Comparison of ENCODE assay signal across 1 cellular context in the genomic region with DNA sequence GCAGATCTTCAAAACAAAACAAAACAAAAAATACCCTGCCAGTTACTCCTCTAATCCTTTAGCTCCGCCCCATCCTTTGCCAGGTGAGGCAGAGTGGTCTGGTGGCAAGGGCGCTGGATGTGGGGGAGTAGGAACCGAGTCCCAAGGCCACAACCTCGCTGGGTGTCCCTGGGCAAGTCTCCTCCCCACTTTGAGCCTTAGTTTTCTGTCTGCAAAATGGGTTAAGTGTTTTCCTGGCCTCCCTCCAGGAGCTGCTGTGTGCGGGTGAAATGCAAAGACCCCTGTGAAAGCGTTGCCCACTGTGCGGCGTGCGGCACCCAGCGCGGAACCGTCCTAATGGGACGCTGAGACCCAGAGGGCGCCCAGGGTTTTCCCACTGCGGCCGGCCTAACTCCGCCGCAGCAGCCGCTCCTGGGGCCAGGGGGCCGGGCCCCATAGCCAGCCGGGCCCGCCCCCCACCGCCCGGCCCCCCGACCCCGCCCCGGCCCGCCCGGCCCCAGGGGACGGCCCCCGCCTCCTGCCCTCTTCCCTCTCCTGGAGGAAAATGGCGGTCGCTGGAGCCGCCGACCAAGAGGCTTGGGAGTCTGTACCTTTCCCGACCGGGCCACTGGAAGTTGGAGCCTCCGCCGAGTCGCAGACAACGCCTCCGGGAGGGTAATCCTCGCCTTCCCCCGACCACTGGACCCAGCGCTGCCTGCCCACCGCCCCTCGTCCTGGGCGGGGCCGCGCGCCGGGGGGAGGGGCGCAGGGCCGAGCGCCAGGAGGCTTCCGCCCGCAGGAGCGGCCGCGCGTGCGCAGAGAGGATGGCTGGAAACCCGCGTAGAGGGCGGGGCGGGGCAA.
TF ChIP-seq lines count a peak whose summit lies in the region.

A gene with protein sequence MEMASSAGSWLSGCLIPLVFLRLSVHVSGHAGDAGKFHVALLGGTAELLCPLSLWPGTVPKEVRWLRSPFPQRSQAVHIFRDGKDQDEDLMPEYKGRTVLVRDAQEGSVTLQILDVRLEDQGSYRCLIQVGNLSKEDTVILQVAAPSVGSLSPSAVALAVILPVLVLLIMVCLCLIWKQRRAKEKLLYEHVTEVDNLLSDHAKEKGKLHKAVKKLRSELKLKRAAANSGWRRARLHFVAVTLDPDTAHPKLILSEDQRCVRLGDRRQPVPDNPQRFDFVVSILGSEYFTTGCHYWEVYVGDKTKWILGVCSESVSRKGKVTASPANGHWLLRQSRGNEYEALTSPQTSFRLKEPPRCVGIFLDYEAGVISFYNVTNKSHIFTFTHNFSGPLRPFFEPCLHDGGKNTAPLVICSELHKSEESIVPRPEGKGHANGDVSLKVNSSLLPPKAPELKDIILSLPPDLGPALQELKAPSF (plus strand): TSS at position 523 of the 840 bp plus-strand sequence. CDS start 13,327 bp downstream, outside the sequence.
A gene with protein sequence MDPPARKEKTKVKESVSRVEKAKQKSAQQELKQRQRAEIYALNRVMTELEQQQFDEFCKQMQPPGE (minus strand): TSS at position 798 of the 840 bp plus-strand sequence. CDS start 853 bp downstream, outside the sequence.

TF ChIP-seq in HepG2, 621 proteins besides CTCF, POLR2A, EP300 and RAD21 (continued from another document and continues in another):
- TF ChIP-seq, protein P1, sequence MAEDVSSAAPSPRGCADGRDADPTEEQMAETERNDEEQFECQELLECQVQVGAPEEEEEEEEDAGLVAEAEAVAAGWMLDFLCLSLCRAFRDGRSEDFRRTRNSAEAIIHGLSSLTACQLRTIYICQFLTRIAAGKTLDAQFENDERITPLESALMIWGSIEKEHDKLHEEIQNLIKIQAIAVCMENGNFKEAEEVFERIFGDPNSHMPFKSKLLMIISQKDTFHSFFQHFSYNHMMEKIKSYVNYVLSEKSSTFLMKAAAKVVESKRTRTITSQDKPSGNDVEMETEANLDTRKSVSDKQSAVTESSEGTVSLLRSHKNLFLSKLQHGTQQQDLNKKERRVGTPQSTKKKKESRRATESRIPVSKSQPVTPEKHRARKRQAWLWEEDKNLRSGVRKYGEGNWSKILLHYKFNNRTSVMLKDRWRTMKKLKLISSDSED (CRISPR knock-in tag; IDR thresholded peaks at IDR 0.05): no peak
- TF ChIP-seq MLLT10 (CRISPR knock-in tag; IDR thresholded peaks at IDR 0.05) (no peak), ETV5 (CRISPR knock-in tag; IDR thresholded peaks at IDR 0.05; ENCODE audit: borderline replicate concordance) (peak; percentile 35; the same call in 1 of the 2 replicates), ZNF253 (CRISPR knock-in tag; IDR thresholded peaks at IDR 0.05; ENCODE audit: borderline replicate concordance) (no peak), ZNF589 (CRISPR knock-in tag; conservative IDR thresholded peaks at IDR 0.05) (0 out of 2 replicates have a peak, but pooled peaks have one; percentile 28), KLF12 (CRISPR knock-in tag; IDR thresholded peaks at IDR 0.05; ENCODE audit: borderline replicate concordance) (peak; percentile 78; the same call in 1 of the 2 replicates), MZF1 (CRISPR knock-in tag; IDR thresholded peaks at IDR 0.05; ENCODE audit: borderline replicate concordance) (no peak), TARDBP (CRISPR knock-in tag; IDR thresholded peaks at IDR 0.05) (peak; percentile 23; the same call in 1 of the 2 replicates), ZNF567 (CRISPR knock-in tag; IDR thresholded peaks at IDR 0.05; ENCODE audit: borderline replicate concordance) (no peak), KLF9 (CRISPR knock-in tag; IDR thresholded peaks at IDR 0.05; ENCODE audit: low read depth) (no peak), IRX3 (CRISPR knock-in tag; IDR thresholded peaks at IDR 0.05; ENCODE audit: borderline replicate concordance, low read depth) (no peak), CBX1 (IDR thresholded peaks at IDR 0.05; ENCODE audit: low read depth) (no peak), RAD51 (IDR thresholded peaks at IDR 0.05; ENCODE audit: borderline replicate concordance) (no peak), PCBP2 (optimal IDR thresholded peaks at IDR 0.05; ENCODE audit: low read depth, low read length, poor library complexity, severe bottlenecking) (no peak), ZNF556 (CRISPR knock-in tag; IDR thresholded peaks at IDR 0.05; ENCODE audit: borderline replicate concordance) (peak; percentile 32; the same call in 1 of the 2 replicates), KMT2B (CRISPR knock-in tag; IDR thresholded peaks at IDR 0.05) (0 out of 2 replicates have a peak, but pooled peaks have one; percentile 61), ZNF839 (CRISPR knock-in tag; IDR thresholded peaks at IDR 0.05; ENCODE audit: borderline replicate concordance) (no peak), ZFP36L1 (CRISPR knock-in tag; IDR thresholded peaks at IDR 0.05) (no peak), GATAD2A (CRISPR knock-in tag; IDR thresholded peaks at IDR 0.05) (peak; percentile 49; the same call in 1 of the 2 replicates), ZKSCAN1 (IDR thresholded peaks at IDR 0.05; ENCODE audit: low read length) (no peak), GATA4 (IDR thresholded peaks at IDR 0.05; ENCODE audit: borderline replicate concordance, low read depth) (peak; percentile 55; the same call in 1 of the 2 replicates), ZNF101 (CRISPR knock-in tag; IDR thresholded peaks at IDR 0.05; ENCODE audit: borderline replicate concordance, low read depth) (no peak), ZNF451 (CRISPR knock-in tag; IDR thresholded peaks at IDR 0.05) (0 out of 2 replicates have a peak, but pooled peaks have one; percentile 55), LCORL (IDR thresholded peaks at IDR 0.05) (no peak), LCORL (CRISPR knock-in tag; IDR thresholded peaks at IDR 0.05) (0 out of 2 replicates have a peak, but pooled peaks have one; percentile 16), ZBTB8A (CRISPR knock-in tag; IDR thresholded peaks at IDR 0.05; ENCODE audit: borderline replicate concordance, low read depth) (no peak)
- TF ChIP-seq, protein P2, sequence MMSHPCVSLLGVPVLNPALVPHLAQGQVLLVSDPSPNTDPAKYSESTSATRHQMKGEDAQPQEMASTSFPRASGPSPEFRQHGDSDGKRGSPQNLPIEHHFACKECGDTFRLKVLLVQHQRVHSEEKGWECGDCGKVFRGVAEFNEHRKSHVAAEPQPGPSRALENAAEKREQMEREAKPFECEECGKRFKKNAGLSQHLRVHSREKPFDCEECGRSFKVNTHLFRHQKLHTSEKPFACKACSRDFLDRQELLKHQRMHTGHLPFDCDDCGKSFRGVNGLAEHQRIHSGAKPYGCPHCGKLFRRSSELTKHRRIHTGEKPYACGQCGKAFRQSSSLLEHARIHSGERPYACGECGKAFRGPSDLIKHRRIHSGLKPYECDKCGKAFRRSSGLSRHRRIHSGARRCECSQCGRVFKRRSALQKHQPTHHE (CRISPR knock-in tag; IDR thresholded peaks at IDR 0.05; ENCODE audit: borderline replicate concordance): 0 out of 2 replicates have a peak, but pooled peaks have one; percentile 39
- TF ChIP-seq, protein P3, sequence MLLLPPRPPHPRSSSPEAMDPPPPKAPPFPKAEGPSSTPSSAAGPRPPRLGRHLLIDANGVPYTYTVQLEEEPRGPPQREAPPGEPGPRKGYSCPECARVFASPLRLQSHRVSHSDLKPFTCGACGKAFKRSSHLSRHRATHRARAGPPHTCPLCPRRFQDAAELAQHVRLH (CRISPR knock-in tag; IDR thresholded peaks at IDR 0.05; ENCODE audit: borderline replicate concordance, low read depth): 0 out of 2 replicates have a peak, but pooled peaks have one; percentile 23
- TF ChIP-seq, protein P4, sequence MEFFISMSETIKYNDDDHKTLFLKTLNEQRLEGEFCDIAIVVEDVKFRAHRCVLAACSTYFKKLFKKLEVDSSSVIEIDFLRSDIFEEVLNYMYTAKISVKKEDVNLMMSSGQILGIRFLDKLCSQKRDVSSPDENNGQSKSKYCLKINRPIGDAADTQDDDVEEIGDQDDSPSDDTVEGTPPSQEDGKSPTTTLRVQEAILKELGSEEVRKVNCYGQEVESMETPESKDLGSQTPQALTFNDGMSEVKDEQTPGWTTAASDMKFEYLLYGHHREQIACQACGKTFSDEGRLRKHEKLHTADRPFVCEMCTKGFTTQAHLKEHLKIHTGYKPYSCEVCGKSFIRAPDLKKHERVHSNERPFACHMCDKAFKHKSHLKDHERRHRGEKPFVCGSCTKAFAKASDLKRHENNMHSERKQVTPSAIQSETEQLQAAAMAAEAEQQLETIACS (CRISPR knock-in tag; IDR thresholded peaks at IDR 0.05): peak; percentile 57; the same call in 1 of the 2 replicates
- TF ChIP-seq, protein P5, sequence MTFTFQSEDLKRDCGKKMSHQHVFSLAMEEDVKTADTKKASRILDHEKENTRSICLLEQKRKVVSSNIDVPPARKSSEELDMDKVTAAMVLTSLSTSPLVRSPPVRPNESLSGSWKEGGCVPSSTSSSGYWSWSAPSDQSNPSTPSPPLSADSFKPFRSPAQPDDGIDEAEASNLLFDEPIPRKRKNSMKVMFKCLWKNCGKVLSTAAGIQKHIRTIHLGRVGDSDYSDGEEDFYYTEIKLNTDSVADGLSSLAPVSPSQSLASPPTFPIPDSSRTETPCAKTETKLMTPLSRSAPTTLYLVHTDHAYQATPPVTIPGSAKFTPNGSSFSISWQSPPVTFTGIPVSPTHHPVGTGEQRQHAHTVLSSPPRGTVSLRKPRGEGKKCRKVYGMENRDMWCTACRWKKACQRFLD (CRISPR knock-in tag; IDR thresholded peaks at IDR 0.05; ENCODE audit: borderline replicate concordance): no peak
- TF ChIP-seq, protein P6, sequence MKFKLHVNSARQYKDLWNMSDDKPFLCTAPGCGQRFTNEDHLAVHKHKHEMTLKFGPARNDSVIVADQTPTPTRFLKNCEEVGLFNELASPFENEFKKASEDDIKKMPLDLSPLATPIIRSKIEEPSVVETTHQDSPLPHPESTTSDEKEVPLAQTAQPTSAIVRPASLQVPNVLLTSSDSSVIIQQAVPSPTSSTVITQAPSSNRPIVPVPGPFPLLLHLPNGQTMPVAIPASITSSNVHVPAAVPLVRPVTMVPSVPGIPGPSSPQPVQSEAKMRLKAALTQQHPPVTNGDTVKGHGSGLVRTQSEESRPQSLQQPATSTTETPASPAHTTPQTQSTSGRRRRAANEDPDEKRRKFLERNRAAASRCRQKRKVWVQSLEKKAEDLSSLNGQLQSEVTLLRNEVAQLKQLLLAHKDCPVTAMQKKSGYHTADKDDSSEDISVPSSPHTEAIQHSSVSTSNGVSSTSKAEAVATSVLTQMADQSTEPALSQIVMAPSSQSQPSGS (CRISPR knock-in tag; IDR thresholded peaks at IDR 0.05): no peak; the same call in 1 of the 2 replicates
- TF ChIP-seq, protein P7, sequence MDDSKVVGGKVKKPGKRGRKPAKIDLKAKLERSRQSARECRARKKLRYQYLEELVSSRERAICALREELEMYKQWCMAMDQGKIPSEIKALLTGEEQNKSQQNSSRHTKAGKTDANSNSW (CRISPR knock-in tag; IDR thresholded peaks at IDR 0.05; ENCODE audit: borderline replicate concordance): no peak
- TF ChIP-seq, protein P8, sequence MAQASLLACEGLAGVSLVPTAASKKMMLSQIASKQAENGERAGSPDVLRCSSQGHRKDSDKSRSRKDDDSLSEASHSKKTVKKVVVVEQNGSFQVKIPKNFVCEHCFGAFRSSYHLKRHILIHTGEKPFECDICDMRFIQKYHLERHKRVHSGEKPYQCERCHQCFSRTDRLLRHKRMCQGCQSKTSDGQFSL (CRISPR knock-in tag; IDR thresholded peaks at IDR 0.05): 0 out of 2 replicates have a peak, but pooled peaks have one; percentile 16
- TF ChIP-seq, protein P9, sequence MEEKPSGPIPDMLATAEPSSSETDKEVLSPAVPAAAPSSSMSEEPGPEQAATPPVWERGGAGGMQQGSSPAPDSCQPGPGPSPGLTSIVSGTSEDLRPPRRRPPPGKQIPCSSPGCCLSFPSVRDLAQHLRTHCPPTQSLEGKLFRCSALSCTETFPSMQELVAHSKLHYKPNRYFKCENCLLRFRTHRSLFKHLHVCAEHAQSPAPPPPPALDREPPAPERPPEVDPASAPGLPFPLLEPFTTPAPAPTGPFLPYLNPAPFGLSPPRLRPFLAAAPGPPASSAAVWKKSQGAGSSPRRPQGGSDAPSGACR (CRISPR knock-in tag; IDR thresholded peaks at IDR 0.05): no peak
- TF ChIP-seq, protein P10, sequence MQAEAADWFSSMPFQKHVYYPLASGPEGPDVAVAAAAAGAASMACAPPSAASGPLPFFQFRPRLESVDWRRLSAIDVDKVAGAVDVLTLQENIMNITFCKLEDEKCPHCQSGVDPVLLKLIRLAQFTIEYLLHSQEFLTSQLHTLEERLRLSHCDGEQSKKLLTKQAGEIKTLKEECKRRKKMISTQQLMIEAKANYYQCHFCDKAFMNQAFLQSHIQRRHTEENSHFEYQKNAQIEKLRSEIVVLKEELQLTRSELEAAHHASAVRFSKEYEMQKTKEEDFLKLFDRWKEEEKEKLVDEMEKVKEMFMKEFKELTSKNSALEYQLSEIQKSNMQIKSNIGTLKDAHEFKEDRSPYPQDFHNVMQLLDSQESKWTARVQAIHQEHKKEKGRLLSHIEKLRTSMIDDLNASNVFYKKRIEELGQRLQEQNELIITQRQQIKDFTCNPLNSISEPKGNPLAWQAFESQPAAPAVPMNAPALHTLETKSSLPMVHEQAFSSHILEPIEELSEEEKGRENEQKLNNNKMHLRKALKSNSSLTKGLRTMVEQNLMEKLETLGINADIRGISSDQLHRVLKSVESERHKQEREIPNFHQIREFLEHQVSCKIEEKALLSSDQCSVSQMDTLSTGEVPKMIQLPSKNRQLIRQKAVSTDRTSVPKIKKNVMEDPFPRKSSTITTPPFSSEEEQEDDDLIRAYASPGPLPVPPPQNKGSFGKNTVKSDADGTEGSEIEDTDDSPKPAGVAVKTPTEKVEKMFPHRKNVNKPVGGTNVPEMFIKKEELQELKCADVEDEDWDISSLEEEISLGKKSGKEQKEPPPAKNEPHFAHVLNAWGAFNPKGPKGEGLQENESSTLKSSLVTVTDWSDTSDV (CRISPR knock-in tag; IDR thresholded peaks at IDR 0.05): no peak
- TF ChIP-seq, protein P11, sequence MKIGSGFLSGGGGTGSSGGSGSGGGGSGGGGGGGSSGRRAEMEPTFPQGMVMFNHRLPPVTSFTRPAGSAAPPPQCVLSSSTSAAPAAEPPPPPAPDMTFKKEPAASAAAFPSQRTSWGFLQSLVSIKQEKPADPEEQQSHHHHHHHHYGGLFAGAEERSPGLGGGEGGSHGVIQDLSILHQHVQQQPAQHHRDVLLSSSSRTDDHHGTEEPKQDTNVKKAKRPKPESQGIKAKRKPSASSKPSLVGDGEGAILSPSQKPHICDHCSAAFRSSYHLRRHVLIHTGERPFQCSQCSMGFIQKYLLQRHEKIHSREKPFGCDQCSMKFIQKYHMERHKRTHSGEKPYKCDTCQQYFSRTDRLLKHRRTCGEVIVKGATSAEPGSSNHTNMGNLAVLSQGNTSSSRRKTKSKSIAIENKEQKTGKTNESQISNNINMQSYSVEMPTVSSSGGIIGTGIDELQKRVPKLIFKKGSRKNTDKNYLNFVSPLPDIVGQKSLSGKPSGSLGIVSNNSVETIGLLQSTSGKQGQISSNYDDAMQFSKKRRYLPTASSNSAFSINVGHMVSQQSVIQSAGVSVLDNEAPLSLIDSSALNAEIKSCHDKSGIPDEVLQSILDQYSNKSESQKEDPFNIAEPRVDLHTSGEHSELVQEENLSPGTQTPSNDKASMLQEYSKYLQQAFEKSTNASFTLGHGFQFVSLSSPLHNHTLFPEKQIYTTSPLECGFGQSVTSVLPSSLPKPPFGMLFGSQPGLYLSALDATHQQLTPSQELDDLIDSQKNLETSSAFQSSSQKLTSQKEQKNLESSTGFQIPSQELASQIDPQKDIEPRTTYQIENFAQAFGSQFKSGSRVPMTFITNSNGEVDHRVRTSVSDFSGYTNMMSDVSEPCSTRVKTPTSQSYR (CRISPR knock-in tag; IDR thresholded peaks at IDR 0.05; ENCODE audit: borderline replicate concordance): peak; percentile 95
